Comparison of ENCODE assay signal across 1 cellular context in genomic region chr5:10682429-10682746, GRCh38.
TF ChIP-seq lines count a peak whose summit lies in the region.

No MANE protein-coding gene starts in this region.

TF ChIP-seq in GM23338, 12 proteins besides CTCF, POLR2A, EP300 and RAD21:
- TF ChIP-seq, protein P1, sequence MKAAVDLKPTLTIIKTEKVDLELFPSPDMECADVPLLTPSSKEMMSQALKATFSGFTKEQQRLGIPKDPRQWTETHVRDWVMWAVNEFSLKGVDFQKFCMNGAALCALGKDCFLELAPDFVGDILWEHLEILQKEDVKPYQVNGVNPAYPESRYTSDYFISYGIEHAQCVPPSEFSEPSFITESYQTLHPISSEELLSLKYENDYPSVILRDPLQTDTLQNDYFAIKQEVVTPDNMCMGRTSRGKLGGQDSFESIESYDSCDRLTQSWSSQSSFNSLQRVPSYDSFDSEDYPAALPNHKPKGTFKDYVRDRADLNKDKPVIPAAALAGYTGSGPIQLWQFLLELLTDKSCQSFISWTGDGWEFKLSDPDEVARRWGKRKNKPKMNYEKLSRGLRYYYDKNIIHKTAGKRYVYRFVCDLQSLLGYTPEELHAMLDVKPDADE (IDR thresholded peaks at IDR 0.05): no peak
- no peak for TF ChIP-seq EZH2phosphoT487 (IDR thresholded peaks at IDR 0.05; ENCODE audit: unreplicated experiment)
- no peak for TF ChIP-seq JUNB (IDR thresholded peaks at IDR 0.05; ENCODE audit: unreplicated experiment)
- no peak for TF ChIP-seq STAT1 (IDR thresholded peaks at IDR 0.05; ENCODE audit: unreplicated experiment)
- TF ChIP-seq ZNF462 (CRISPR knock-in tag; IDR thresholded peaks at IDR 0.05): no peak
- no peak for TF ChIP-seq NANOG (IDR thresholded peaks at IDR 0.05; ENCODE audit: borderline replicate concordance)
- TF ChIP-seq ZNF114 (CRISPR knock-in tag; IDR thresholded peaks at IDR 0.05): no peak
- no peak for TF ChIP-seq POLR2AphosphoS5 (IDR thresholded peaks at IDR 0.05; ENCODE audit: low read depth)
- no peak for TF ChIP-seq EZH2 (IDR thresholded peaks at IDR 0.05; ENCODE audit: low read depth, unreplicated experiment)
- TF ChIP-seq CREB1 (CRISPR knock-in tag; IDR thresholded peaks at IDR 0.05; ENCODE audit: low read depth): no peak
- no peak for TF ChIP-seq ZNF331 (CRISPR knock-in tag; IDR thresholded peaks at IDR 0.05; ENCODE audit: low read depth)
- no peak for TF ChIP-seq REST (IDR thresholded peaks at IDR 0.05; ENCODE audit: unreplicated experiment)
